ENCODE assay signal across 1 cellular context in the genomic region with DNA sequence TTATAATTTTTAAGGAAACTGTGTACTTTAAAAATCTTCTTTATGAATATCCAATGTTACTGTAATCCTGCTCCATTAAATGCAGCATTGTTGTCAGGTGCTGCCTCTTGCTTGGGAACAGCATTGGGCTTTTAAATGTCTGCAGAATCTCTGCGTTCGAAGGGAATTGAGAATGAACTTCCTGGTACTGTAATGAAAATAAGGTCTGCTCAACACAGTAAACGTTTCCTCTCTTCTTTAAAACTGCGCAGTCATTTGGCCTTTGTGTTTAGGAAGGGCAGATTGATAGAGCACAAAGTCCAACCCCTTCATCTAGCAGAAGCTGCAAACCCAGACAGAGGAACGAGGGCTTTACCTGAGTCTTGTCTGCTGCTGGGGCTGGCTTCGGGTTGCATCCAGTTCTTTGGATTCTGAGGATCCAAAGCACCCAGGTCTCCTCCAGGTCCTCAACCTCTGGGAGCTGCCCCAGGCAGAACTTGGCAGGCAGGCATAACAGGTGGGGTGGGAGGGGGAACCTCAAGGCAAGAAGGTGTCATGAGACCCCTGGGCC.
TF ChIP-seq lines count a peak whose summit lies in the region.

No MANE protein-coding gene starts in this region.

TF ChIP-seq in HepG2, 621 proteins besides CTCF, POLR2A, EP300 and RAD21 (continued from another document and continues in another):
- TF ChIP-seq, protein P1, sequence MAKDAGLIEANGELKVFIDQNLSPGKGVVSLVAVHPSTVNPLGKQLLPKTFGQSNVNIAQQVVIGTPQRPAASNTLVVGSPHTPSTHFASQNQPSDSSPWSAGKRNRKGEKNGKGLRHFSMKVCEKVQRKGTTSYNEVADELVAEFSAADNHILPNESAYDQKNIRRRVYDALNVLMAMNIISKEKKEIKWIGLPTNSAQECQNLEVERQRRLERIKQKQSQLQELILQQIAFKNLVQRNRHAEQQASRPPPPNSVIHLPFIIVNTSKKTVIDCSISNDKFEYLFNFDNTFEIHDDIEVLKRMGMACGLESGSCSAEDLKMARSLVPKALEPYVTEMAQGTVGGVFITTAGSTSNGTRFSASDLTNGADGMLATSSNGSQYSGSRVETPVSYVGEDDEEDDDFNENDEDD (CRISPR knock-in tag; IDR thresholded peaks at IDR 0.05; ENCODE audit: borderline replicate concordance): peak; percentile 51; the same call in 1 of the 2 replicates
- TF ChIP-seq ZNF225 (CRISPR knock-in tag; IDR thresholded peaks at IDR 0.05) (peak; percentile 77; the same call in 1 of the 2 replicates), ZNF749 (CRISPR knock-in tag; IDR thresholded peaks at IDR 0.05; ENCODE audit: borderline replicate concordance) (no peak), SNAI1 (CRISPR knock-in tag; IDR thresholded peaks at IDR 0.05; ENCODE audit: borderline replicate concordance) (no peak), HDAC6 (IDR thresholded peaks at IDR 0.05; ENCODE audit: low read depth, low read length) (no peak), ZNF652 (CRISPR knock-in tag; IDR thresholded peaks at IDR 0.05; ENCODE audit: borderline replicate concordance, low read depth) (0 out of 2 replicates have a peak, but pooled peaks have one; percentile 30), FOXC1 (CRISPR knock-in tag; IDR thresholded peaks at IDR 0.05; ENCODE audit: borderline replicate concordance) (no peak), ZNF577 (CRISPR knock-in tag; IDR thresholded peaks at IDR 0.05; ENCODE audit: borderline replicate concordance, low read depth) (no peak), MAFK (conservative IDR thresholded peaks at IDR 0.05 in 1 of 2, IDR thresholded peaks at IDR 0.05 in 1 of 2; ENCODE audit: low read length in 2 of 2) (peak; percentile 80 to 91), ZNF883 (CRISPR knock-in tag; IDR thresholded peaks at IDR 0.05; ENCODE audit: not compliant biosample characterization) (no peak), ZFP1 (CRISPR knock-in tag; IDR thresholded peaks at IDR 0.05) (peak; percentile 69; the same call in 1 of the 2 replicates), CHD2 (IDR thresholded peaks at IDR 0.05; ENCODE audit: low read depth, low read length) (no peak), PRMT3 (CRISPR knock-in tag; IDR thresholded peaks at IDR 0.05; ENCODE audit: borderline replicate concordance, low read depth) (no peak), ZNF598 (CRISPR knock-in tag; IDR thresholded peaks at IDR 0.05; ENCODE audit: borderline replicate concordance) (no peak), CHD4 (IDR thresholded peaks at IDR 0.05; ENCODE audit: borderline replicate concordance, low read length) (no peak; the same call in 1 of the 2 replicates), ZNF644 (CRISPR knock-in tag; IDR thresholded peaks at IDR 0.05; ENCODE audit: low read depth) (peak; percentile 83), ZNF3 (CRISPR knock-in tag; IDR thresholded peaks at IDR 0.05) (no peak), TP53 (CRISPR knock-in tag; conservative IDR thresholded peaks at IDR 0.05) (no peak), NAIF1 (CRISPR knock-in tag; IDR thresholded peaks at IDR 0.05; ENCODE audit: borderline replicate concordance) (peak; percentile 7; the same call in 1 of the 2 replicates), MAFG (CRISPR knock-in tag; IDR thresholded peaks at IDR 0.05) (peak; percentile 77), ZNF772 (CRISPR knock-in tag; IDR thresholded peaks at IDR 0.05) (peak; percentile 72; the same call in 1 of the 2 replicates), RXRB (CRISPR knock-in tag; IDR thresholded peaks at IDR 0.05; ENCODE audit: borderline replicate concordance) (peak; percentile 67), ARID2 (CRISPR knock-in tag; IDR thresholded peaks at IDR 0.05; ENCODE audit: borderline replicate concordance) (no peak), ZNF709 (CRISPR knock-in tag; IDR thresholded peaks at IDR 0.05) (no peak), ZNF776 (CRISPR knock-in tag; IDR thresholded peaks at IDR 0.05) (no peak), ZFP37 (CRISPR knock-in tag; IDR thresholded peaks at IDR 0.05; ENCODE audit: borderline replicate concordance) (no peak), ONECUT2 (CRISPR knock-in tag; IDR thresholded peaks at IDR 0.05) (no peak), ZNF850 (CRISPR knock-in tag; conservative IDR thresholded peaks at IDR 0.05) (no peak), POLR2G (IDR thresholded peaks at IDR 0.05; ENCODE audit: low read depth, low read length) (peak; percentile 87), ZNF180 (CRISPR knock-in tag; IDR thresholded peaks at IDR 0.05; ENCODE audit: borderline replicate concordance, low read depth) (no peak), CCDC6 (CRISPR knock-in tag; IDR thresholded peaks at IDR 0.05) (0 out of 2 replicates have a peak, but pooled peaks have one; percentile 16), MTF1 (CRISPR knock-in tag; IDR thresholded peaks at IDR 0.05) (no peak), ZFX (CRISPR knock-in tag; IDR thresholded peaks at IDR 0.05; ENCODE audit: low read depth) (peak; percentile 38; the same call in 1 of the 2 replicates), RXRA (CRISPR knock-in tag; IDR thresholded peaks at IDR 0.05) (peak; percentile 17; the same call in 1 of the 2 replicates)
- TF ChIP-seq, protein P2, sequence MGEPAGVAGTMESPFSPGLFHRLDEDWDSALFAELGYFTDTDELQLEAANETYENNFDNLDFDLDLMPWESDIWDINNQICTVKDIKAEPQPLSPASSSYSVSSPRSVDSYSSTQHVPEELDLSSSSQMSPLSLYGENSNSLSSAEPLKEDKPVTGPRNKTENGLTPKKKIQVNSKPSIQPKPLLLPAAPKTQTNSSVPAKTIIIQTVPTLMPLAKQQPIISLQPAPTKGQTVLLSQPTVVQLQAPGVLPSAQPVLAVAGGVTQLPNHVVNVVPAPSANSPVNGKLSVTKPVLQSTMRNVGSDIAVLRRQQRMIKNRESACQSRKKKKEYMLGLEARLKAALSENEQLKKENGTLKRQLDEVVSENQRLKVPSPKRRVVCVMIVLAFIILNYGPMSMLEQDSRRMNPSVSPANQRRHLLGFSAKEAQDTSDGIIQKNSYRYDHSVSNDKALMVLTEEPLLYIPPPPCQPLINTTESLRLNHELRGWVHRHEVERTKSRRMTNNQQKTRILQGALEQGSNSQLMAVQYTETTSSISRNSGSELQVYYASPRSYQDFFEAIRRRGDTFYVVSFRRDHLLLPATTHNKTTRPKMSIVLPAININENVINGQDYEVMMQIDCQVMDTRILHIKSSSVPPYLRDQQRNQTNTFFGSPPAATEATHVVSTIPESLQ (CRISPR knock-in tag; conservative IDR thresholded peaks at IDR 0.05): no peak
- TF ChIP-seq, protein P3, sequence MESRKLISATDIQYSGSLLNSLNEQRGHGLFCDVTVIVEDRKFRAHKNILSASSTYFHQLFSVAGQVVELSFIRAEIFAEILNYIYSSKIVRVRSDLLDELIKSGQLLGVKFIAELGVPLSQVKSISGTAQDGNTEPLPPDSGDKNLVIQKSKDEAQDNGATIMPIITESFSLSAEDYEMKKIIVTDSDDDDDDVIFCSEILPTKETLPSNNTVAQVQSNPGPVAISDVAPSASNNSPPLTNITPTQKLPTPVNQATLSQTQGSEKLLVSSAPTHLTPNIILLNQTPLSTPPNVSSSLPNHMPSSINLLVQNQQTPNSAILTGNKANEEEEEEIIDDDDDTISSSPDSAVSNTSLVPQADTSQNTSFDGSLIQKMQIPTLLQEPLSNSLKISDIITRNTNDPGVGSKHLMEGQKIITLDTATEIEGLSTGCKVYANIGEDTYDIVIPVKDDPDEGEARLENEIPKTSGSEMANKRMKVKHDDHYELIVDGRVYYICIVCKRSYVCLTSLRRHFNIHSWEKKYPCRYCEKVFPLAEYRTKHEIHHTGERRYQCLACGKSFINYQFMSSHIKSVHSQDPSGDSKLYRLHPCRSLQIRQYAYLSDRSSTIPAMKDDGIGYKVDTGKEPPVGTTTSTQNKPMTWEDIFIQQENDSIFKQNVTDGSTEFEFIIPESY (CRISPR knock-in tag; IDR thresholded peaks at IDR 0.05): no peak
- TF ChIP-seq, protein P4, sequence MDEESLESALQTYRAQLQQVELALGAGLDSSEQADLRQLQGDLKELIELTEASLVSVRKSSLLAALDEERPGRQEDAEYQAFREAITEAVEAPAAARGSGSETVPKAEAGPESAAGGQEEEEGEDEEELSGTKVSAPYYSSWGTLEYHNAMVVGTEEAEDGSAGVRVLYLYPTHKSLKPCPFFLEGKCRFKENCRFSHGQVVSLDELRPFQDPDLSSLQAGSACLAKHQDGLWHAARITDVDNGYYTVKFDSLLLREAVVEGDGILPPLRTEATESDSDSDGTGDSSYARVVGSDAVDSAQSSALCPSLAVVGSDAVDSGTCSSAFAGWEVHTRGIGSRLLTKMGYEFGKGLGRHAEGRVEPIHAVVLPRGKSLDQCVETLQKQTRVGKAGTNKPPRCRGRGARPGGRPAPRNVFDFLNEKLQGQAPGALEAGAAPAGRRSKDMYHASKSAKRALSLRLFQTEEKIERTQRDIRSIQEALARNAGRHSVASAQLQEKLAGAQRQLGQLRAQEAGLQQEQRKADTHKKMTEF (CRISPR knock-in tag; IDR thresholded peaks at IDR 0.05): peak; percentile 73
- TF ChIP-seq, protein P5, sequence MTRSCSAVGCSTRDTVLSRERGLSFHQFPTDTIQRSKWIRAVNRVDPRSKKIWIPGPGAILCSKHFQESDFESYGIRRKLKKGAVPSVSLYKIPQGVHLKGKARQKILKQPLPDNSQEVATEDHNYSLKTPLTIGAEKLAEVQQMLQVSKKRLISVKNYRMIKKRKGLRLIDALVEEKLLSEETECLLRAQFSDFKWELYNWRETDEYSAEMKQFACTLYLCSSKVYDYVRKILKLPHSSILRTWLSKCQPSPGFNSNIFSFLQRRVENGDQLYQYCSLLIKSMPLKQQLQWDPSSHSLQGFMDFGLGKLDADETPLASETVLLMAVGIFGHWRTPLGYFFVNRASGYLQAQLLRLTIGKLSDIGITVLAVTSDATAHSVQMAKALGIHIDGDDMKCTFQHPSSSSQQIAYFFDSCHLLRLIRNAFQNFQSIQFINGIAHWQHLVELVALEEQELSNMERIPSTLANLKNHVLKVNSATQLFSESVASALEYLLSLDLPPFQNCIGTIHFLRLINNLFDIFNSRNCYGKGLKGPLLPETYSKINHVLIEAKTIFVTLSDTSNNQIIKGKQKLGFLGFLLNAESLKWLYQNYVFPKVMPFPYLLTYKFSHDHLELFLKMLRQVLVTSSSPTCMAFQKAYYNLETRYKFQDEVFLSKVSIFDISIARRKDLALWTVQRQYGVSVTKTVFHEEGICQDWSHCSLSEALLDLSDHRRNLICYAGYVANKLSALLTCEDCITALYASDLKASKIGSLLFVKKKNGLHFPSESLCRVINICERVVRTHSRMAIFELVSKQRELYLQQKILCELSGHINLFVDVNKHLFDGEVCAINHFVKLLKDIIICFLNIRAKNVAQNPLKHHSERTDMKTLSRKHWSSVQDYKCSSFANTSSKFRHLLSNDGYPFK (CRISPR knock-in tag; IDR thresholded peaks at IDR 0.05; ENCODE audit: borderline replicate concordance): no peak
- TF ChIP-seq, protein P6, sequence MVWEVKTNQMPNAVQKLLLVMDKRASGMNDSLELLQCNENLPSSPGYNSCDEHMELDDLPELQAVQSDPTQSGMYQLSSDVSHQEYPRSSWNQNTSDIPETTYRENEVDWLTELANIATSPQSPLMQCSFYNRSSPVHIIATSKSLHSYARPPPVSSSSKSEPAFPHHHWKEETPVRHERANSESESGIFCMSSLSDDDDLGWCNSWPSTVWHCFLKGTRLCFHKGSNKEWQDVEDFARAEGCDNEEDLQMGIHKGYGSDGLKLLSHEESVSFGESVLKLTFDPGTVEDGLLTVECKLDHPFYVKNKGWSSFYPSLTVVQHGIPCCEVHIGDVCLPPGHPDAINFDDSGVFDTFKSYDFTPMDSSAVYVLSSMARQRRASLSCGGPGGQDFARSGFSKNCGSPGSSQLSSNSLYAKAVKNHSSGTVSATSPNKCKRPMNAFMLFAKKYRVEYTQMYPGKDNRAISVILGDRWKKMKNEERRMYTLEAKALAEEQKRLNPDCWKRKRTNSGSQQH (CRISPR knock-in tag; IDR thresholded peaks at IDR 0.05; ENCODE audit: low read depth): no peak
- TF ChIP-seq, protein P7, sequence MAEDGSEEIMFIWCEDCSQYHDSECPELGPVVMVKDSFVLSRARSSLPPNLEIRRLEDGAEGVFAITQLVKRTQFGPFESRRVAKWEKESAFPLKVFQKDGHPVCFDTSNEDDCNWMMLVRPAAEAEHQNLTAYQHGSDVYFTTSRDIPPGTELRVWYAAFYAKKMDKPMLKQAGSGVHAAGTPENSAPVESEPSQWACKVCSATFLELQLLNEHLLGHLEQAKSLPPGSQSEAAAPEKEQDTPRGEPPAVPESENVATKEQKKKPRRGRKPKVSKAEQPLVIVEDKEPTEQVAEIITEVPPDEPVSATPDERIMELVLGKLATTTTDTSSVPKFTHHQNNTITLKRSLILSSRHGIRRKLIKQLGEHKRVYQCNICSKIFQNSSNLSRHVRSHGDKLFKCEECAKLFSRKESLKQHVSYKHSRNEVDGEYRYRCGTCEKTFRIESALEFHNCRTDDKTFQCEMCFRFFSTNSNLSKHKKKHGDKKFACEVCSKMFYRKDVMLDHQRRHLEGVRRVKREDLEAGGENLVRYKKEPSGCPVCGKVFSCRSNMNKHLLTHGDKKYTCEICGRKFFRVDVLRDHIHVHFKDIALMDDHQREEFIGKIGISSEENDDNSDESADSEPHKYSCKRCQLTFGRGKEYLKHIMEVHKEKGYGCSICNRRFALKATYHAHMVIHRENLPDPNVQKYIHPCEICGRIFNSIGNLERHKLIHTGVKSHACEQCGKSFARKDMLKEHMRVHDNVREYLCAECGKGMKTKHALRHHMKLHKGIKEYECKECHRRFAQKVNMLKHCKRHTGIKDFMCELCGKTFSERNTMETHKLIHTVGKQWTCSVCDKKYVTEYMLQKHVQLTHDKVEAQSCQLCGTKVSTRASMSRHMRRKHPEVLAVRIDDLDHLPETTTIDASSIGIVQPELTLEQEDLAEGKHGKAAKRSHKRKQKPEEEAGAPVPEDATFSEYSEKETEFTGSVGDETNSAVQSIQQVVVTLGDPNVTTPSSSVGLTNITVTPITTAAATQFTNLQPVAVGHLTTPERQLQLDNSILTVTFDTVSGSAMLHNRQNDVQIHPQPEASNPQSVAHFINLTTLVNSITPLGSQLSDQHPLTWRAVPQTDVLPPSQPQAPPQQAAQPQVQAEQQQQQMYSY (CRISPR knock-in tag; IDR thresholded peaks at IDR 0.05): no peak
- TF ChIP-seq, protein P8, sequence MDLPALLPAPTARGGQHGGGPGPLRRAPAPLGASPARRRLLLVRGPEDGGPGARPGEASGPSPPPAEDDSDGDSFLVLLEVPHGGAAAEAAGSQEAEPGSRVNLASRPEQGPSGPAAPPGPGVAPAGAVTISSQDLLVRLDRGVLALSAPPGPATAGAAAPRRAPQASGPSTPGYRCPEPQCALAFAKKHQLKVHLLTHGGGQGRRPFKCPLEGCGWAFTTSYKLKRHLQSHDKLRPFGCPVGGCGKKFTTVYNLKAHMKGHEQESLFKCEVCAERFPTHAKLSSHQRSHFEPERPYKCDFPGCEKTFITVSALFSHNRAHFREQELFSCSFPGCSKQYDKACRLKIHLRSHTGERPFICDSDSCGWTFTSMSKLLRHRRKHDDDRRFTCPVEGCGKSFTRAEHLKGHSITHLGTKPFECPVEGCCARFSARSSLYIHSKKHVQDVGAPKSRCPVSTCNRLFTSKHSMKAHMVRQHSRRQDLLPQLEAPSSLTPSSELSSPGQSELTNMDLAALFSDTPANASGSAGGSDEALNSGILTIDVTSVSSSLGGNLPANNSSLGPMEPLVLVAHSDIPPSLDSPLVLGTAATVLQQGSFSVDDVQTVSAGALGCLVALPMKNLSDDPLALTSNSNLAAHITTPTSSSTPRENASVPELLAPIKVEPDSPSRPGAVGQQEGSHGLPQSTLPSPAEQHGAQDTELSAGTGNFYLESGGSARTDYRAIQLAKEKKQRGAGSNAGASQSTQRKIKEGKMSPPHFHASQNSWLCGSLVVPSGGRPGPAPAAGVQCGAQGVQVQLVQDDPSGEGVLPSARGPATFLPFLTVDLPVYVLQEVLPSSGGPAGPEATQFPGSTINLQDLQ (CRISPR knock-in tag; IDR thresholded peaks at IDR 0.05): no peak
